Comparison of ENCODE assay signal across 8 cellular contexts in the genomic region with DNA sequence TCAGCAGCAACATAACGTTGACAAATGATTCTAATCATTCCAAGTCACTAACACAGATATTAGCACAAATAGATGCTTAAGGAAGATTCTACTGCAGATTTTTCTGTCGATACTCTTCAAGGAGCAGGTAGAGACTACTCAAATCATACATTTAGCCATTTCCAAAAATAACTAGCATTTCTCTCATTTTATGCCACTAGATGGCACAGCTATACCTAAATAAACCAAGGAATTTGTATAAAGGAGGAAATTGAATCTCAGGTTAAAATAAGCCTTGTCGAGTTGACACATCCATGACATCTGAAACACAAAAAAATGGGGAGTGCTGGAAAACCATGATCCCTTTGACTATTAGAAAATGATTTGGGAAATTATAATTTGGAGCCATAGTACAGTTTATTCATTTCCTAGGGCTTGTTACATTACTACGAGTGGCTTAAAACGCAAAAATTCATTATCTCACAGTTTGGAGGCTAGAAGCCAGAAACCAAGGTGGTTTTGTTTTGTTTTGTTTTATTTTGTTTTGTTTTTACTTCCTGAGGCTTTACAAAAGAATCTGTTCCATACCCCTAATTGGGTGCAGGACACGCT. TPM values are rescaled to one million over a fixed set of nuclear protein-coding genes. Genes with fewer than 3 reads are reported as not detected.
DNase-seq lines count a peak whose midpoint lies in the region; ATAC-seq and TF ChIP-seq lines count a peak whose summit lies in the region.

No MANE protein-coding gene starts in this region.

- H3K36me3 Mint-ChIP-seq in WTC11 (no peaks in the 10 kb centered on the region), T-cell (no peaks in the 10 kb centered on the region)
- H3K36me3 Mint-ChIP-seq in effector memory CD8-positive, alpha-beta T cell (ENCODE audit: insufficient read depth) = no peaks in the 10 kb centered on the region

- no peaks in the 10 kb centered on the region for H3K36me3 ChIP-seq in uterus

- TF ChIP-seq POLR2A in uterus (IDR thresholded peaks at IDR 0.05) = no peak

- H3K27me3 ChIP-seq in uterus = no peaks in the 10 kb centered on the region

- intact Hi-C loops in uterus (cut with DNase I; ENCODE audit: low total_unique reads) = loop anchor here (10.0 kb wide), 1 partner anchor 352 kb away; no protein-coding TSS in a partner anchor

- H3K27ac Mint-ChIP-seq in WTC11 (no peak overlapping the region), T-cell (no peak overlapping the region)
- no peak overlapping the region for H3K27ac Mint-ChIP-seq in effector memory CD8-positive, alpha-beta T cell

- ATAC-seq in WTC11 (no peak), T-cell (replicated peaks in 1 of 4) (no peak)
- no peak for ATAC-seq in effector memory CD8-positive, alpha-beta T cell (replicated peaks)

- H3K4me1 Mint-ChIP-seq in WTC11 = peaks cover 28% of the 10 kb centered on the region
- no peaks in the 10 kb centered on the region for H3K4me1 Mint-ChIP-seq in T-cell
- H3K4me1 Mint-ChIP-seq in effector memory CD8-positive, alpha-beta T cell (ENCODE audit: low read depth in 2 of 2) = no peaks in the 10 kb centered on the region

- no peak overlapping the region for H3K27ac ChIP-seq in uterus

- CTCF ChIA-PET in WTC11 (lab: Charles Lee) (interaction anchor here (0.5 to 4.2 kb wide), 4 partner anchors 216 to 620 kb away, joined by 3 to 24 read pairs (median 3); no protein-coding TSS in a partner anchor), T-cell (lab: Charles Lee) (interaction anchor here in 1 of 2 donors (4.1 kb wide), 1 partner anchor 349 kb away, joined by 43 read pairs; no protein-coding TSS in a partner anchor)

- H3K9me3 Mint-ChIP-seq in WTC11 = peaks cover 4% of the 10 kb centered on the region; the same call in 1 of the 2 replicates
- H3K9me3 Mint-ChIP-seq in T-cell = no peaks in the 10 kb centered on the region
- H3K9me3 Mint-ChIP-seq in effector memory CD8-positive, alpha-beta T cell = no peaks in the 10 kb centered on the region

- peak; percentile 45 for DNase-seq in NCI-H510A treated with DMSO at 0.1 percent for 48 hours (lab: John Stamatoyannopoulos, UW)
- DNase-seq in NCI-H510A (lab: John Stamatoyannopoulos, UW) = no peak
- DNase-seq in NCI-H1694 (lab: John Stamatoyannopoulos, UW) = peak; percentile 60
- DNase-seq in WTC11 (ENCODE audit: low spot score) = no peak
- DNase-seq in inferior parietal cortex (ENCODE audit: extremely low spot score) = peak; percentile 80
- no peak for DNase-seq in uterus
- no peak for DNase-seq in T-cell
- DNase-seq in effector memory CD8-positive, alpha-beta T cell = no peak

- no peak overlapping the region for H3K4me3 ChIP-seq in uterus

- POLR2A ChIA-PET in WTC11 (lab: Charles Lee) (no interaction called here), T-cell (lab: Charles Lee) (no interaction called here)

- no peaks in the 10 kb centered on the region for H3K4me1 ChIP-seq in uterus

- H3K9me3 ChIP-seq in uterus = no peaks in the 10 kb centered on the region

- no peak overlapping the region for H3K4me3 Mint-ChIP-seq in WTC11
- no peak overlapping the region for H3K4me3 Mint-ChIP-seq in T-cell
- H3K4me3 Mint-ChIP-seq in effector memory CD8-positive, alpha-beta T cell = no peak overlapping the region

- H3K27me3 Mint-ChIP-seq in WTC11 (ENCODE audit: low read depth) (peaks cover 29% of the 10 kb centered on the region), T-cell (peaks cover 0 to 7% of the 10 kb centered on the region in 2 donors)
- H3K27me3 Mint-ChIP-seq in effector memory CD8-positive, alpha-beta T cell = peaks cover 0 to 7% of the 10 kb centered on the region in 2 donors

- TF ChIP-seq CTCF in WTC11 (IDR thresholded peaks at IDR 0.05) = peak; percentile 18; the same call in 1 of the 2 replicates
- peak; percentile 27 to 55 (median 33) for TF ChIP-seq CTCF in uterus (IDR thresholded peaks at IDR 0.05)

TF ChIP-seq in WTC11, 78 proteins besides CTCF, POLR2A, EP300 and RAD21:
- TF ChIP-seq OVOL2 (CRISPR knock-in tag; IDR thresholded peaks at IDR 0.05; ENCODE audit: borderline replicate concordance) (no peak), JUN (CRISPR knock-in tag; IDR thresholded peaks at IDR 0.05) (no peak), ZNF423 (CRISPR knock-in tag; IDR thresholded peaks at IDR 0.05) (no peak), STAT6 (CRISPR knock-in tag; conservative IDR thresholded peaks at IDR 0.05; ENCODE audit: low read depth) (no peak), RORB (CRISPR knock-in tag; IDR thresholded peaks at IDR 0.05) (no peak), TEAD1 (CRISPR knock-in tag; IDR thresholded peaks at IDR 0.05) (no peak), SMAD4 (CRISPR knock-in tag; IDR thresholded peaks at IDR 0.05) (no peak), EMX1 (CRISPR knock-in tag; IDR thresholded peaks at IDR 0.05) (no peak), SMAD3 (CRISPR knock-in tag; IDR thresholded peaks at IDR 0.05; ENCODE audit: borderline replicate concordance) (no peak), RELA (CRISPR knock-in tag; IDR thresholded peaks at IDR 0.05; ENCODE audit: borderline replicate concordance) (no peak), ZNF396 (CRISPR knock-in tag; IDR thresholded peaks at IDR 0.05; ENCODE audit: borderline replicate concordance) (no peak), ATF6 (CRISPR knock-in tag; IDR thresholded peaks at IDR 0.05) (no peak), USF1 (CRISPR knock-in tag; IDR thresholded peaks at IDR 0.05) (no peak), ZNF219 (CRISPR knock-in tag; IDR thresholded peaks at IDR 0.05; ENCODE audit: borderline replicate concordance) (no peak), IRF2 (CRISPR knock-in tag; IDR thresholded peaks at IDR 0.05; ENCODE audit: borderline replicate concordance, low read depth) (no peak)
- TF ChIP-seq, protein P1, sequence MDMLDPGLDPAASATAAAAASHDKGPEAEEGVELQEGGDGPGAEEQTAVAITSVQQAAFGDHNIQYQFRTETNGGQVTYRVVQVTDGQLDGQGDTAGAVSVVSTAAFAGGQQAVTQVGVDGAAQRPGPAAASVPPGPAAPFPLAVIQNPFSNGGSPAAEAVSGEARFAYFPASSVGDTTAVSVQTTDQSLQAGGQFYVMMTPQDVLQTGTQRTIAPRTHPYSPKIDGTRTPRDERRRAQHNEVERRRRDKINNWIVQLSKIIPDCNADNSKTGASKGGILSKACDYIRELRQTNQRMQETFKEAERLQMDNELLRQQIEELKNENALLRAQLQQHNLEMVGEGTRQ (CRISPR knock-in tag; IDR thresholded peaks at IDR 0.05) = no peak

RNA-seq across cellular contexts. Expression of gene STRIT1, which starts 59.5 kb away (rescaled TPM):
- total RNA-seq in WTC11 (2021) (0.33 TPM in 1 of 3 replicates, not detected in the others), uterus (not detected), T-cell (not detected)

Comparison
In these comparisons a context has a peak if more than half of its experiments do, and no peak if none do; other contexts are left out.
1. DNase-seq: peak in NCI-H510A treated with DMSO at 0.1 percent for 48 hours (single experiment), NCI-H1694 (single experiment) and inferior parietal cortex (single experiment); none in NCI-H510A (single experiment), WTC11 (single experiment), uterus (0 of 2), T-cell (0 of 34) and effector memory CD8-positive, alpha-beta T cell (0 of 3).